In the genomic region with DNA sequence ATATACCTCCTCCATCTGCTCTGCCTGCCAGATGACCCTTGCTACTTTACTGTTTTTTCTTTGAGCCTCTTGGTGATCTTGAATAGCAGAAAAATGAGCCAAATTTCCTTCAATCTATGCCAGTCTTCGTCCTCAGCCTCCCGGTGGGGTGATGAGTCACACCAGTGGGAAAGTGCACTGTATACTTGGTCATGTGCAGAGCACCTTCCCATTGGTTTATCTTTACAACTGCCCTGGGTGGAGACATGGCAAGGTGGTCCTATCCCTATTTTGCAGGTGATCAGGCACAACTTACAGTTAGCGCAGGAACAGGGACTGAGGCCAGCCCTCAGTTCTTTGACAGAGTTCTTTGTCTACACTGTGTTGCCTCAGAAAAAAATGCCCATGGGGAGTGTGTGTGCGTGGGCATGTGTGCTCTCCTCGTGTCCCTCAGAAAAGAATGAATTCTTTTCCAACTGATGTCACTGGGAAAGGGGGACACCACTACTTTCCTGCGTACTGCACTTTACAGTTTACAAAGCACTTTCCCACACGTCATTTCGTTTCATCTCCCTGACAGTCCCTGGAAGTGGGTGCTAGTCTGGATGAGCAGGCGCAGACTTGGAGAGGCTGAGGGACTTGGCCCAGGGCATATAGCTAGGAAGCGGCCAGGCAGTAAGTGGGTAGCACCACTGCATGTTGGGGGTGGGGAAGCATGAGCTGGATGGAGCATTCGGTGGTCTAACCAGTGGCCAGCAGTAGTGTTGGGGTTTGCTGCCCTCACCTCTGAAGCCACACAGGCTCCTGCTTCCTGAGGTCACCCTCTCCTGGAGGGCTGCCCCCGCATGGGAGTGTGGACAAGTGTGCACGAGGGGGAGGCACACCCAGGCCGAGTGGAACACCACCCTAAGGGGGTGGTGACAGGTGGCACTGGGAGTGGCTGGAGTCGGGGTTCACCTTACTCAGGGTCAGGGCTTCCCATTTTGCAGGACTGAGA, we compare ENCODE assay signal across 10 cellular contexts. TPM values are rescaled to one million over a fixed set of nuclear protein-coding genes. Genes with fewer than 3 reads are reported as not detected.
DNase-seq lines count a peak whose midpoint lies in the region; ATAC-seq and TF ChIP-seq lines count a peak whose summit lies in the region.
"Had no signal": no experiment of that assay in that cellular context is flagged by ENCODE, and none has a peak within 500 bp of the region (broad histone marks: within the 10 kb centered on the region; RNA-seq: fewer than 3 reads in every experiment).

No MANE protein-coding gene starts in this region.

- H3K36me3 ChIP-seq in uterus: no peaks in the 10 kb centered on the region
- H3K36me3 ChIP-seq: BE2C had no signal

- H3K36me3 Mint-ChIP-seq in activated naive CD8-positive, alpha-beta T cell treated with anti-CD3 and anti-CD28 coated beads, Interleukin-2, amount 10 ng/mL, durations not matched to agents 7 days and 5 days: peaks cover 8% of the 10 kb centered on the region

- POLR2A ChIA-PET in activated naive CD8-positive, alpha-beta T cell treated with anti-CD3 and anti-CD28 coated beads, Interleukin-2, amount 10 ng/mL, durations not matched to agents 7 days and 5 days (lab: Charles Lee): no interaction called here

- intact Hi-C loops in cardiac septum (cut with DNase I) (no loop called here), Right ventricle myocardium superior (cut with DNase I) (no loop called here), left colon (cut with DNase I, micrococcal nuclease) (no loop called here), uterus (cut with DNase I; ENCODE audit: low total_unique reads) (no loop called here)

- H3K27me3 ChIP-seq in uterus: no peaks in the 10 kb centered on the region
- H3K27me3 ChIP-seq: BE2C had no signal

- DNase-seq in cardiac septum (ENCODE audit: low spot score) (peak; percentile 46), Right ventricle myocardium superior (no peak), left colon (no peak), uterus (no peak), SHP77 (lab: John Stamatoyannopoulos, UW) (no peak), left lobe of liver (ENCODE audit: low spot score) (no peak)
- DNase-seq in activated naive CD8-positive, alpha-beta T cell treated with anti-CD3 and anti-CD28 coated beads, Interleukin-2, amount 10 ng/mL, durations not matched to agents 7 days and 5 days: no peak
- DNase-seq: BE2C had no signal

- TF ChIP-seq CTCF in uterus (IDR thresholded peaks at IDR 0.05): no peak

- H3K27ac ChIP-seq in uterus: peak overlapping the region; percentile 55 to 70

- no peaks in the 10 kb centered on the region for H3K9me3 ChIP-seq in uterus
- H3K9me3 ChIP-seq: BE2C had no signal

- ATAC-seq in Right ventricle myocardium superior (ENCODE audit: poor library complexity) (no peak), left colon (peak; percentile 4), left lobe of liver (no peak), HG03039 (IDR thresholded peaks at IDR 0.05; ENCODE audit: unreplicated experiment) (no peak)
- ATAC-seq in activated naive CD8-positive, alpha-beta T cell treated with anti-CD3 and anti-CD28 coated beads, Interleukin-2, amount 10 ng/mL, durations not matched to agents 7 days and 5 days (ENCODE audit: low read depth): no peak
- ATAC-seq: esophagus mucosa had no signal

- no peaks in the 10 kb centered on the region for H3K9me3 Mint-ChIP-seq in activated naive CD8-positive, alpha-beta T cell treated with anti-CD3 and anti-CD28 coated beads, Interleukin-2, amount 10 ng/mL, durations not matched to agents 7 days and 5 days

- TF ChIP-seq POLR2A in uterus (IDR thresholded peaks at IDR 0.05): no peak

- peaks cover 25 to 26% of the 10 kb centered on the region in 2 donors for H3K4me1 ChIP-seq in uterus

- H3K4me3 ChIP-seq in uterus: no peak overlapping the region

- H3K27me3 Mint-ChIP-seq in activated naive CD8-positive, alpha-beta T cell treated with anti-CD3 and anti-CD28 coated beads, Interleukin-2, amount 10 ng/mL, durations not matched to agents 7 days and 5 days: peaks cover 2% of the 10 kb centered on the region

- H3K27ac Mint-ChIP-seq in activated naive CD8-positive, alpha-beta T cell treated with anti-CD3 and anti-CD28 coated beads, Interleukin-2, amount 10 ng/mL, durations not matched to agents 7 days and 5 days: peak overlapping the region; percentile 58

- no peak overlapping the region for H3K4me3 Mint-ChIP-seq in activated naive CD8-positive, alpha-beta T cell treated with anti-CD3 and anti-CD28 coated beads, Interleukin-2, amount 10 ng/mL, durations not matched to agents 7 days and 5 days

- peaks cover 78% of the 10 kb centered on the region for H3K4me1 Mint-ChIP-seq in activated naive CD8-positive, alpha-beta T cell treated with anti-CD3 and anti-CD28 coated beads, Interleukin-2, amount 10 ng/mL, durations not matched to agents 7 days and 5 days

RNA-seq across cellular contexts. Expression of a gene that starts 24.1 kb away (rescaled TPM):
- total RNA-seq in cardiac septum (18.4 TPM), Right ventricle myocardium superior (17.3 TPM), left colon (10 to 100 TPM; 33.3 to 60.7 TPM), uterus (10 to 100 TPM; 14.3 to 66.9 (median 32.3) TPM), left lobe of liver (17.1 TPM)
- total RNA-seq in activated naive CD8-positive, alpha-beta T cell treated with anti-CD3 and anti-CD28 coated beads, Interleukin-2, amount 10 ng/mL, durations not matched to agents 7 days and 5 days: 10 to 100 TPM; 74.1 to 75.9 TPM
